15 cellular contexts compared by ENCODE assay signal in genomic region chr3:183845090-183845489, GRCh38. TPM values are rescaled to one million over a fixed set of nuclear protein-coding genes. Genes with fewer than 3 reads are reported as not detected.
A peak's percentile ranks its signal among the peaks of the same experiment; 100 is the strongest.
DNase-seq lines count a peak whose midpoint lies in the region; ATAC-seq and TF ChIP-seq lines count a peak whose summit lies in the region.
"Had no signal": no experiment of that assay in that cellular context is flagged by ENCODE, and none has a peak within 500 bp of the region (broad histone marks: within the 10 kb centered on the region; RNA-seq: fewer than 3 reads in every experiment).

No MANE protein-coding gene starts in this region.

- H3K36me3 ChIP-seq in SJSA1: peaks cover 48% of the 10 kb centered on the region
- peaks cover 6% of the 10 kb centered on the region for H3K36me3 ChIP-seq in mesendoderm (ENCODE audit: control insufficient read depth, insufficient read depth, low read length)
- no peaks in the 10 kb centered on the region; the same call in 1 of the 2 replicates for H3K36me3 ChIP-seq in MM.1S (replicated peaks; ENCODE audit: insufficient read depth, low read length)

- H4K8ac ChIP-seq in mesendoderm (ENCODE audit: low read depth, low read length): no peak overlapping the region

- no peaks in the 10 kb centered on the region for H3K9me2 ChIP-seq in MM.1S (replicated peaks; ENCODE audit: insufficient read depth, low read length)

- H2BK120ac ChIP-seq in mesendoderm (ENCODE audit: low read depth, low read length): no peak overlapping the region

- CTCF ChIA-PET in activated CD8-positive, alpha-beta T cell treated with anti-CD3 and anti-CD28 coated beads for 36 hours (lab: Charles Lee): interaction anchor here (1.7 kb wide), 1 partner anchor 40 kb away, joined by 8 read pairs; the partner anchor contains the start of gene PARL
- CTCF ChIA-PET in activated CD8-positive, alpha-beta T cell treated with anti-CD3 and anti-CD28 coated beads, Interleukin-2, amount 10 ng/mL, durations not matched to agents 7 days and 5 days (lab: Charles Lee): interaction anchor here (1.1 kb wide), 1 partner anchor 39 kb away, joined by 3 read pairs; the partner anchor contains the start of gene PARL

- peaks cover 14% of the 10 kb centered on the region for H3K4me1 Mint-ChIP-seq in activated CD8-positive, alpha-beta T cell treated with anti-CD3 and anti-CD28 coated beads for 36 hours (ENCODE audit: low read depth)
- no peaks in the 10 kb centered on the region for H3K4me1 Mint-ChIP-seq in activated CD8-positive, alpha-beta T cell treated with anti-CD3 and anti-CD28 coated beads, Interleukin-2, amount 10 ng/mL, durations not matched to agents 7 days and 5 days (ENCODE audit: low read depth)
- H3K4me1 Mint-ChIP-seq in stimulated activated memory B cell treated with anti-CD40 and anti-IgM and Interleukin-4, amounts not matched to agents 10 μg/mL and 1 μg/mL and 100 μg/mL, for 72 hours: no peaks in the 10 kb centered on the region

- no peaks in the 10 kb centered on the region for H3K27me3 Mint-ChIP-seq in activated CD8-positive, alpha-beta T cell treated with anti-CD3 and anti-CD28 coated beads for 36 hours
- no peaks in the 10 kb centered on the region for H3K27me3 Mint-ChIP-seq in activated CD8-positive, alpha-beta T cell treated with anti-CD3 and anti-CD28 coated beads, Interleukin-2, amount 10 ng/mL, durations not matched to agents 7 days and 5 days (ENCODE audit: low read depth)
- H3K27me3 Mint-ChIP-seq in stimulated activated memory B cell treated with anti-CD40 and anti-IgM and Interleukin-4, amounts not matched to agents 10 μg/mL and 1 μg/mL and 100 μg/mL, for 72 hours: no peaks in the 10 kb centered on the region

- no peak overlapping the region for H2AK5ac ChIP-seq in mesendoderm (ENCODE audit: low read length)

- H3K27ac ChIP-seq in SJSA1 (peak overlapping the region; percentile 27), epithelial cell of prostate (peak overlapping the region; percentile 68), mesendoderm (ENCODE audit: low read depth, low read length) (no peak overlapping the region), MM.1S (ENCODE audit: low read length) (no peak overlapping the region)
- H3K27ac ChIP-seq: pancreas, upper lobe of right lung had no signal

- H2BK5ac ChIP-seq in mesendoderm (ENCODE audit: low read length): no peak overlapping the region

- H3K18ac ChIP-seq in mesendoderm (ENCODE audit: low read length): no peak overlapping the region

- no peak overlapping the region for H3K4ac ChIP-seq in mesendoderm (ENCODE audit: low read depth, low read length)

- H3K4me2 ChIP-seq in mesendoderm (ENCODE audit: low read length) (no peak overlapping the region), MM.1S (ENCODE audit: low read depth, low read length) (no peak overlapping the region)

- H3K27me3 ChIP-seq in SJSA1 (replicated peaks) (no peaks in the 10 kb centered on the region), mesendoderm (ENCODE audit: insufficient read depth, low read length, poor library complexity) (no peaks in the 10 kb centered on the region), MM.1S (replicated peaks; ENCODE audit: insufficient read depth, low read length) (no peaks in the 10 kb centered on the region)
- H3K27me3 ChIP-seq: pancreas, upper lobe of right lung had no signal

- intact Hi-C loops in activated CD8-positive, alpha-beta T cell treated with anti-CD3 and anti-CD28 coated beads for 36 hours (cut with micrococcal nuclease): no loop called here

- no peaks in the 10 kb centered on the region for H3K79me2 ChIP-seq in mesendoderm (ENCODE audit: control insufficient read depth, insufficient read depth, low read length)
- H3K79me2 ChIP-seq in MM.1S (ENCODE audit: low read length): no peaks in the 10 kb centered on the region

- H2BK15ac ChIP-seq in mesendoderm (replicated peaks; ENCODE audit: low read depth): no peak overlapping the region

- H4K20me1 ChIP-seq in MM.1S (ENCODE audit: insufficient read depth, low read length): no peaks in the 10 kb centered on the region

- no peak overlapping the region for H3K4me3 Mint-ChIP-seq in activated CD8-positive, alpha-beta T cell treated with anti-CD3 and anti-CD28 coated beads for 36 hours
- H3K4me3 Mint-ChIP-seq in activated CD8-positive, alpha-beta T cell treated with anti-CD3 and anti-CD28 coated beads, Interleukin-2, amount 10 ng/mL, durations not matched to agents 7 days and 5 days: no peak overlapping the region
- no peak overlapping the region for H3K4me3 Mint-ChIP-seq in stimulated activated memory B cell treated with anti-CD40 and anti-IgM and Interleukin-4, amounts not matched to agents 10 μg/mL and 1 μg/mL and 100 μg/mL, for 72 hours

- H3K9me3 ChIP-seq in SJSA1 (replicated peaks): no peaks in the 10 kb centered on the region
- H3K9me3 ChIP-seq in MM.1S (replicated peaks; ENCODE audit: insufficient read depth, low read length): no peaks in the 10 kb centered on the region
- H3K9me3 ChIP-seq: pancreas, upper lobe of right lung had no signal

- H3K4me3 ChIP-seq in SJSA1 (no peak overlapping the region), mesendoderm (ENCODE audit: low read length) (no peak overlapping the region), MM.1S (ENCODE audit: low read length) (no peak overlapping the region)
- H3K4me3 ChIP-seq: GM12878, pancreas, upper lobe of right lung had no signal

- H3F3A ChIP-seq in MM.1S (ENCODE audit: insufficient read depth, low read length): no peaks in the 10 kb centered on the region

- H3K9ac ChIP-seq in mesendoderm (ENCODE audit: low read length) (no peak overlapping the region), MM.1S (ENCODE audit: low read length) (no peak overlapping the region)

- POLR2A ChIA-PET in activated CD8-positive, alpha-beta T cell treated with anti-CD3 and anti-CD28 coated beads for 36 hours (lab: Charles Lee): no interaction called here
- POLR2A ChIA-PET in activated CD8-positive, alpha-beta T cell treated with anti-CD3 and anti-CD28 coated beads, Interleukin-2, amount 10 ng/mL, durations not matched to agents 7 days and 5 days (lab: Charles Lee): no interaction called here

- no peak for TF ChIP-seq CTCF in activated CD8-positive, alpha-beta T cell treated with anti-CD3 and anti-CD28 coated beads for 36 hours (IDR thresholded peaks at IDR 0.05)
- TF ChIP-seq CTCF in MM.1S (IDR thresholded peaks at IDR 0.05; ENCODE audit: low read length): no peak

- no peak for ATAC-seq in activated CD8-positive, alpha-beta T cell treated with anti-CD3 and anti-CD28 coated beads for 36 hours
- ATAC-seq in activated CD8-positive, alpha-beta T cell treated with anti-CD3 and anti-CD28 coated beads, Interleukin-2, amount 10 ng/mL, durations not matched to agents 7 days and 5 days: no peak
- no peak for ATAC-seq in stimulated activated memory B cell treated with anti-CD40 and anti-IgM and Interleukin-4, amounts not matched to agents 10 μg/mL and 1 μg/mL and 100 μg/mL, for 72 hours
- ATAC-seq: activated CD4-positive, CD25-positive, alpha-beta regulatory T cell treated with anti-CD3 and anti-CD28 coated beads, Interleukin-2, amount 50 U/mL, for 24 hours; GM12878; left lobe of liver had no signal

- H3K4me1 ChIP-seq in SJSA1 (replicated peaks) (peaks cover 18% of the 10 kb centered on the region), mesendoderm (ENCODE audit: control insufficient read depth, low read depth, low read length) (no peaks in the 10 kb centered on the region), MM.1S (ENCODE audit: low read length) (no peaks in the 10 kb centered on the region)
- H3K4me1 ChIP-seq: pancreas, upper lobe of right lung had no signal

- H3K27ac Mint-ChIP-seq in activated CD8-positive, alpha-beta T cell treated with anti-CD3 and anti-CD28 coated beads for 36 hours: peak overlapping the region; percentile 55
- no peak overlapping the region for H3K27ac Mint-ChIP-seq in activated CD8-positive, alpha-beta T cell treated with anti-CD3 and anti-CD28 coated beads, Interleukin-2, amount 10 ng/mL, durations not matched to agents 7 days and 5 days
- H3K27ac Mint-ChIP-seq in stimulated activated memory B cell treated with anti-CD40 and anti-IgM and Interleukin-4, amounts not matched to agents 10 μg/mL and 1 μg/mL and 100 μg/mL, for 72 hours: peak overlapping the region; percentile 53

- H4K5ac ChIP-seq in mesendoderm (ENCODE audit: low read length): no peak overlapping the region

- H2AFZ ChIP-seq in MM.1S (ENCODE audit: low read length): no peak overlapping the region

- in situ Hi-C loops in G401 (cut with HindIII; ENCODE audit: low sequenced_read_pairs): no loop called here

- H3K36me3 Mint-ChIP-seq in activated CD8-positive, alpha-beta T cell treated with anti-CD3 and anti-CD28 coated beads for 36 hours (ENCODE audit: low read depth): peaks cover 30% of the 10 kb centered on the region
- peaks cover 33% of the 10 kb centered on the region for H3K36me3 Mint-ChIP-seq in activated CD8-positive, alpha-beta T cell treated with anti-CD3 and anti-CD28 coated beads, Interleukin-2, amount 10 ng/mL, durations not matched to agents 7 days and 5 days (ENCODE audit: low read depth)
- H3K36me3 Mint-ChIP-seq in stimulated activated memory B cell treated with anti-CD40 and anti-IgM and Interleukin-4, amounts not matched to agents 10 μg/mL and 1 μg/mL and 100 μg/mL, for 72 hours: peaks cover 35% of the 10 kb centered on the region

- no peak overlapping the region for H3K56ac ChIP-seq in mesendoderm (ENCODE audit: low read length)

- H3K79me1 ChIP-seq in mesendoderm (ENCODE audit: low read length): peaks cover 3% of the 10 kb centered on the region

- no CpG with 5 or more reads among the region's 4 CpGs for WGBS in mesendoderm (ENCODE audit: extremely low coverage, insufficient coverage, low lambda C conversion rate)

- no peaks in the 10 kb centered on the region for H3K9me3 Mint-ChIP-seq in activated CD8-positive, alpha-beta T cell treated with anti-CD3 and anti-CD28 coated beads for 36 hours
- no peaks in the 10 kb centered on the region for H3K9me3 Mint-ChIP-seq in activated CD8-positive, alpha-beta T cell treated with anti-CD3 and anti-CD28 coated beads, Interleukin-2, amount 10 ng/mL, durations not matched to agents 7 days and 5 days (ENCODE audit: insufficient read depth)
- H3K9me3 Mint-ChIP-seq in stimulated activated memory B cell treated with anti-CD40 and anti-IgM and Interleukin-4, amounts not matched to agents 10 μg/mL and 1 μg/mL and 100 μg/mL, for 72 hours: no peaks in the 10 kb centered on the region

- no peak overlapping the region for H3K23ac ChIP-seq in mesendoderm (ENCODE audit: low read length)

- DNase-seq in activated CD8-positive, alpha-beta T cell treated with anti-CD3 and anti-CD28 coated beads for 36 hours: no peak
- no peak for DNase-seq in activated CD8-positive, alpha-beta T cell treated with anti-CD3 and anti-CD28 coated beads, Interleukin-2, amount 10 ng/mL, durations not matched to agents 7 days and 5 days
- no peak for DNase-seq in SJSA1 (ENCODE audit: low read depth in 1 of 2, low spot score in 2 of 2)
- DNase-seq in epithelial cell of prostate (ENCODE audit: low read depth, low spot score): no peak
- no peak for DNase-seq in G401 (ENCODE audit: low spot score)
- DNase-seq in mesendoderm: no peak
- DNase-seq in MM.1S: no peak
- DNase-seq: NCI-H146, pancreas, small intestine, upper lobe of right lung had no signal

RNA-seq across cellular contexts. Expression of gene MAP6D1, which starts 19.7 kb away (rescaled TPM):
- 1 to 10 TPM; 3.8 to 4.3 TPM for total RNA-seq in activated CD8-positive, alpha-beta T cell treated with anti-CD3 and anti-CD28 coated beads for 36 hours
- total RNA-seq in activated CD8-positive, alpha-beta T cell treated with anti-CD3 and anti-CD28 coated beads, Interleukin-2, amount 10 ng/mL, durations not matched to agents 7 days and 5 days: under 1 TPM; 0.90 to 0.91 TPM
- 1.5 and 3.0 TPM in 2 replicates for total RNA-seq in SJSA1 (2014; rRNA removed; shearing (Covaris generic))
- total RNA-seq in G401 (2014; rRNA removed; shearing (Covaris generic)): 2.4 and 3.2 TPM in 2 replicates
- polyA plus RNA-seq in mesendoderm (2013, experiment 1 of 2): 3.7 TPM
- polyA plus RNA-seq in mesendoderm (2013, experiment 2 of 2): 3.7 TPM

RNA-seq across cellular contexts. Expression of gene PARL, which starts 39.6 kb away (rescaled TPM):
- total RNA-seq in activated CD8-positive, alpha-beta T cell treated with anti-CD3 and anti-CD28 coated beads for 36 hours: 10 to 100 TPM; 80.0 to 83.5 TPM
- 10 to 100 TPM; 45.6 to 49.3 TPM for total RNA-seq in activated CD8-positive, alpha-beta T cell treated with anti-CD3 and anti-CD28 coated beads, Interleukin-2, amount 10 ng/mL, durations not matched to agents 7 days and 5 days
- total RNA-seq in SJSA1 (2014; rRNA removed; shearing (Covaris generic)): 38.4 and 46.6 TPM in 2 replicates
- total RNA-seq in G401 (2014; rRNA removed; shearing (Covaris generic)): 79.2 and 86.5 TPM in 2 replicates
- 120 TPM for polyA plus RNA-seq in mesendoderm (2013, experiment 1 of 2)
- 116 TPM for polyA plus RNA-seq in mesendoderm (2013, experiment 2 of 2)

Comparison
In these comparisons a context has a peak if more than half of its experiments do, and no peak if none do; other contexts are left out.
1. H3K27ac ChIP-seq: peak in SJSA1 (single experiment) and epithelial cell of prostate (single experiment); none in mesendoderm (single experiment) and MM.1S (single experiment).